In genomic region chr19:5621311-5621944, GRCh38 we compare ENCODE assay signal across 8 cellular contexts. TPM values are rescaled to one million over a fixed set of nuclear protein-coding genes. Genes with fewer than 3 reads are reported as not detected.
DNase-seq lines count a peak whose midpoint lies in the region; ATAC-seq, FAIRE-seq and TF ChIP-seq lines count a peak whose summit lies in the region.

No MANE protein-coding gene starts in this region.

- FAIRE-seq in GM12892 (lab: Jason Lieb, UNC): no peak

- CTCF ChIA-PET in activated CD8-positive, alpha-beta T cell treated with anti-CD3 and anti-CD28 coated beads, Interleukin-2, amount 10 ng/mL, durations not matched to agents 7 days and 5 days (lab: Charles Lee): interaction anchor here (0.9 to 5.9 kb wide), 3 partner anchors 42 to 1097 kb away, joined by 3 to 63 read pairs (median 6); partner anchors contain the start of gene RPL36

- H3K4me3 ChIP-seq in H7 (ENCODE audit: insufficient read depth, low read depth, low read length): peak overlapping the region; percentile 95
- peak overlapping the region; percentile 71 for H3K4me3 ChIP-seq in hepatocyte
- peak overlapping the region; percentile 68 to 99 (median 89) for H3K4me3 ChIP-seq in skin epidermis

- peaks cover 66% of the 10 kb centered on the region for H3K4me1 Mint-ChIP-seq in activated CD8-positive, alpha-beta T cell treated with anti-CD3 and anti-CD28 coated beads, Interleukin-2, amount 10 ng/mL, durations not matched to agents 7 days and 5 days (ENCODE audit: low read depth)

- peaks cover 39% of the 10 kb centered on the region for H4K20me1 ChIP-seq in hepatocyte (ENCODE audit: insufficient read depth, poor library complexity, severe bottlenecking)

- peaks cover 89% of the 10 kb centered on the region for H3K79me2 ChIP-seq in hepatocyte

- peak overlapping the region; percentile 99 for H3K27ac Mint-ChIP-seq in activated CD8-positive, alpha-beta T cell treated with anti-CD3 and anti-CD28 coated beads, Interleukin-2, amount 10 ng/mL, durations not matched to agents 7 days and 5 days

- H3K4me2 ChIP-seq in hepatocyte: peak overlapping the region; percentile 90

- no peak overlapping the region for H3K27ac ChIP-seq in hepatocyte
- peak overlapping the region in 17 of 21 experiments; percentile 83 to 99 (median 95) for H3K27ac ChIP-seq in skin epidermis

- peak overlapping the region; percentile 100 for H3K4me3 Mint-ChIP-seq in activated CD8-positive, alpha-beta T cell treated with anti-CD3 and anti-CD28 coated beads, Interleukin-2, amount 10 ng/mL, durations not matched to agents 7 days and 5 days

- peaks cover 15% of the 10 kb centered on the region for H3K4me1 ChIP-seq in hepatocyte (ENCODE audit: insufficient read depth)

- H3K9me2 ChIP-seq in hepatocyte (replicated peaks; ENCODE audit: insufficient read depth): no peaks in the 10 kb centered on the region

- H3K36me3 ChIP-seq in H7 (replicated peaks; ENCODE audit: control insufficient read depth, insufficient read depth, low read length): peaks cover 21% of the 10 kb centered on the region
- H3K36me3 ChIP-seq in hepatocyte (replicated peaks; ENCODE audit: insufficient read depth, low read depth): no peaks in the 10 kb centered on the region

- DNase-seq in H7 (no peak), hepatocyte (ENCODE audit: low spot score) (no peak), NCI-H2029 (lab: John Stamatoyannopoulos, UW) (no peak), GM12892 (ENCODE audit: insufficient read length) (no peak), retina (no peak)
- DNase-seq in activated CD8-positive, alpha-beta T cell treated with anti-CD3 and anti-CD28 coated beads, Interleukin-2, amount 10 ng/mL, durations not matched to agents 7 days and 5 days: no peak

- TF ChIP-seq CTCF in hepatocyte (IDR thresholded peaks at IDR 0.05; ENCODE audit: poor library complexity): no peak

- no peak overlapping the region for H2AFZ ChIP-seq in hepatocyte

- no peaks in the 10 kb centered on the region for H3K27me3 Mint-ChIP-seq in activated CD8-positive, alpha-beta T cell treated with anti-CD3 and anti-CD28 coated beads, Interleukin-2, amount 10 ng/mL, durations not matched to agents 7 days and 5 days (ENCODE audit: low read depth)

- TF ChIP-seq POLR2A in GM12892 (IDR thresholded peaks at IDR 0.05; ENCODE audit: low read depth, low read length): no peak

- 59% methylated on average over 14 of the region's 14 CpGs for WGBS in hepatocyte (ENCODE audit: low lambda C conversion rate, missing lambda C conversion rate)

- H3K27me3 ChIP-seq in H7 (ENCODE audit: control insufficient read depth, insufficient read depth, low read length): no peaks in the 10 kb centered on the region
- H3K27me3 ChIP-seq in hepatocyte: no peaks in the 10 kb centered on the region

- POLR2A ChIA-PET in activated CD8-positive, alpha-beta T cell treated with anti-CD3 and anti-CD28 coated beads, Interleukin-2, amount 10 ng/mL, durations not matched to agents 7 days and 5 days (lab: Charles Lee): interaction anchor here (1.0 to 2.7 kb wide), 3 partner anchors 9 to 99 kb away, joined by 4 to 19 read pairs (median 7); partner anchors contain the start of genes CATSPERD and LONP1

- no peaks in the 10 kb centered on the region for H3K9me3 Mint-ChIP-seq in activated CD8-positive, alpha-beta T cell treated with anti-CD3 and anti-CD28 coated beads, Interleukin-2, amount 10 ng/mL, durations not matched to agents 7 days and 5 days (ENCODE audit: insufficient read depth)

- no peaks in the 10 kb centered on the region for H3K9me3 ChIP-seq in hepatocyte (ENCODE audit: low read depth)

- ATAC-seq in activated CD8-positive, alpha-beta T cell treated with anti-CD3 and anti-CD28 coated beads, Interleukin-2, amount 10 ng/mL, durations not matched to agents 7 days and 5 days: no peak
- no peak for ATAC-seq in GM18868 (IDR thresholded peaks at IDR 0.05; ENCODE audit: unreplicated experiment)

- H3K36me3 Mint-ChIP-seq in activated CD8-positive, alpha-beta T cell treated with anti-CD3 and anti-CD28 coated beads, Interleukin-2, amount 10 ng/mL, durations not matched to agents 7 days and 5 days (ENCODE audit: low read depth): peaks cover 72% of the 10 kb centered on the region

RNA-seq across cellular contexts. Expression of gene SAFB2, which starts 1.1 kb away (rescaled TPM):
- 26.6 and 34.3 TPM in 2 replicates for total RNA-seq in H7 (2014; rRNA removed; shearing (Covaris generic))
- 10 to 100 TPM; 84.2 to 96.6 TPM for total RNA-seq in activated CD8-positive, alpha-beta T cell treated with anti-CD3 and anti-CD28 coated beads, Interleukin-2, amount 10 ng/mL, durations not matched to agents 7 days and 5 days
- total RNA-seq in hepatocyte: 21.1 and 22.7 TPM in 2 replicates
- 42.6 and 67.5 TPM in 2 replicates for polyA plus RNA-seq in hepatocyte
- polyA plus RNA-seq in GM12892 (2012; ENCODE audit: missing spikeins): 37.7 TPM

RNA-seq across cellular contexts. Expression of gene SAFB, which starts 1.5 kb away (rescaled TPM):
- 44.4 and 64.4 TPM in 2 replicates for total RNA-seq in H7 (2014; rRNA removed; shearing (Covaris generic))
- 100 to 1,000 TPM; 116 to 134 TPM for total RNA-seq in activated CD8-positive, alpha-beta T cell treated with anti-CD3 and anti-CD28 coated beads, Interleukin-2, amount 10 ng/mL, durations not matched to agents 7 days and 5 days
- 42.0 and 50.2 TPM in 2 replicates for total RNA-seq in hepatocyte
- 75.8 and 96.3 TPM in 2 replicates for polyA plus RNA-seq in hepatocyte
- polyA plus RNA-seq in GM12892 (2012; ENCODE audit: missing spikeins): 48.3 TPM

RNA-seq across cellular contexts. Expression of gene TINCR, which starts 53.7 kb away (rescaled TPM):
- 0.28 and 0.74 TPM in 2 replicates for total RNA-seq in H7 (2014; rRNA removed; shearing (Covaris generic))
- under 1 TPM; 0.26 to 0.68 TPM for total RNA-seq in activated CD8-positive, alpha-beta T cell treated with anti-CD3 and anti-CD28 coated beads, Interleukin-2, amount 10 ng/mL, durations not matched to agents 7 days and 5 days
- total RNA-seq in hepatocyte: 0.64 and 1.8 TPM in 2 replicates
- polyA plus RNA-seq in hepatocyte: 2.4 and 4.9 TPM in 2 replicates
- 0.59 TPM for polyA plus RNA-seq in GM12892 (2012; ENCODE audit: missing spikeins)

RNA-seq across cellular contexts. Expression of gene MICOS13, which starts 58.9 kb away (rescaled TPM):
- 53.1 and 71.4 TPM in 2 replicates for total RNA-seq in H7 (2014; rRNA removed; shearing (Covaris generic))
- total RNA-seq in activated CD8-positive, alpha-beta T cell treated with anti-CD3 and anti-CD28 coated beads, Interleukin-2, amount 10 ng/mL, durations not matched to agents 7 days and 5 days: 10 to 100 TPM; 53.1 to 55.1 TPM
- 32.3 and 38.2 TPM in 2 replicates for total RNA-seq in hepatocyte
- 120 and 157 TPM in 2 replicates for polyA plus RNA-seq in hepatocyte
- 37.6 TPM for polyA plus RNA-seq in GM12892 (2012; ENCODE audit: missing spikeins)

RNA-seq across cellular contexts. Expression of gene HSD11B1L, which starts 59.4 kb away (rescaled TPM):
- total RNA-seq in H7 (2014; rRNA removed; shearing (Covaris generic)): 12.0 and 16.2 TPM in 2 replicates
- total RNA-seq in activated CD8-positive, alpha-beta T cell treated with anti-CD3 and anti-CD28 coated beads, Interleukin-2, amount 10 ng/mL, durations not matched to agents 7 days and 5 days: 1 to 10 TPM; 2.0 to 2.1 TPM
- total RNA-seq in hepatocyte: 14.0 and 14.9 TPM in 2 replicates
- 25.1 and 26.0 TPM in 2 replicates for polyA plus RNA-seq in hepatocyte
- 2.0 TPM for polyA plus RNA-seq in GM12892 (2012; ENCODE audit: missing spikeins)
